In the genomic region with DNA sequence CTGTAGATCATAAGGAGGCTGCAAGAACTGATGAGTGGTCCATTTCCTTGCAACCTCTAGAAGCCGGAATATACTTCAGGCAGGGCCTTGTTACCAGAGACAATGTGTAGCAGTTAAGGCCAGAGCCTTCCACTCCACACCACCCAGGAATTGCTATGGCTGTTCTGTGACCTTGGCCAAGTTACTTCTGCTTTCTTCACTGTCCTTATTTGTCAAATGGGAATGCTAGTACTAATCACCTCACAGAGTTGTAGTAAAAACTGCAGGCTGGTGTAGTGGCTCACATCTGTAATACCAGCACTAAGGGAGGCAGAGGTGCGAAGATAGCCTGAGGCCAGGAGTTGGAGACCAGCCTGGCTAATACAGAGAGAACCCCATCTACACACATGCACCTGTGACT, we compare ENCODE assay signal across 12 cellular contexts. TPM values are rescaled to one million over a fixed set of nuclear protein-coding genes. Genes with fewer than 3 reads are reported as not detected.
DNase-seq lines count a peak whose midpoint lies in the region; ATAC-seq and TF ChIP-seq lines count a peak whose summit lies in the region.
"Had no signal": no experiment of that assay in that cellular context is flagged by ENCODE, and none has a peak within 500 bp of the region (broad histone marks: within the 10 kb centered on the region; RNA-seq: fewer than 3 reads in every experiment).

No MANE protein-coding gene starts in this region.

- peaks cover 51% of the 10 kb centered on the region for H3K4me1 Mint-ChIP-seq in activated naive CD4-positive, alpha-beta T cell treated with anti-CD3 and anti-CD28 coated beads, Interleukin-2, amount 10 ng/mL, durations not matched to agents 7 days and 5 days
- peaks cover 22% of the 10 kb centered on the region for H3K4me1 Mint-ChIP-seq in activated naive CD4-positive, alpha-beta T cell treated with anti-CD3 and anti-CD28 coated beads for 36 hours (ENCODE audit: low read depth)
- peaks cover 9 to 29% (median 24%) of the 10 kb centered on the region in 3 donors for H3K4me1 Mint-ChIP-seq in IgD-negative memory B cell
- H3K4me1 Mint-ChIP-seq in activated T-helper 17 cell treated with anti-CD3 and anti-CD28 coated beads, Interleukin-2, amount 50 U/mL, for 72 hours = peaks cover 5% of the 10 kb centered on the region
- H3K4me1 Mint-ChIP-seq in progenitor cell of endocrine pancreas (ENCODE audit: low read depth) = peaks cover 8% of the 10 kb centered on the region

- CTCF ChIA-PET in activated naive CD4-positive, alpha-beta T cell treated with anti-CD3 and anti-CD28 coated beads, Interleukin-2, amount 10 ng/mL, durations not matched to agents 7 days and 5 days (lab: Charles Lee) = interaction anchor here (0.7 to 5.1 kb wide), 6 partner anchors 7 to 118 kb away, joined by 3 to 146 read pairs (median 6); no protein-coding TSS in a partner anchor
- CTCF ChIA-PET in activated naive CD4-positive, alpha-beta T cell treated with anti-CD3 and anti-CD28 coated beads for 36 hours (lab: Charles Lee) = interaction anchor here (1.3 to 4.7 kb wide), 10 partner anchors 18 to 214 kb away, joined by 3 to 101 read pairs (median 12); a partner anchor contains a TSS

- intact Hi-C loops in activated naive CD4-positive, alpha-beta T cell treated with anti-CD3 and anti-CD28 coated beads for 36 hours (cut with micrococcal nuclease) = no loop called here

- peak overlapping the region; percentile 94 for H3K4me3 Mint-ChIP-seq in activated naive CD4-positive, alpha-beta T cell treated with anti-CD3 and anti-CD28 coated beads, Interleukin-2, amount 10 ng/mL, durations not matched to agents 7 days and 5 days
- no peak overlapping the region for H3K4me3 Mint-ChIP-seq in activated naive CD4-positive, alpha-beta T cell treated with anti-CD3 and anti-CD28 coated beads for 36 hours
- H3K4me3 Mint-ChIP-seq in IgD-negative memory B cell (peak overlapping the region; percentile 96 to 100 (median 96)), progenitor cell of endocrine pancreas (ENCODE audit: low read depth) (no peak overlapping the region)
- H3K4me3 Mint-ChIP-seq in activated T-helper 17 cell treated with anti-CD3 and anti-CD28 coated beads, Interleukin-2, amount 50 U/mL, for 72 hours = peak overlapping the region; percentile 86

- H3K27me3 Mint-ChIP-seq in activated naive CD4-positive, alpha-beta T cell treated with anti-CD3 and anti-CD28 coated beads, Interleukin-2, amount 10 ng/mL, durations not matched to agents 7 days and 5 days = peaks cover 14% of the 10 kb centered on the region
- no peaks in the 10 kb centered on the region for H3K27me3 Mint-ChIP-seq in activated naive CD4-positive, alpha-beta T cell treated with anti-CD3 and anti-CD28 coated beads for 36 hours (ENCODE audit: low read depth)
- H3K27me3 Mint-ChIP-seq in IgD-negative memory B cell (no peaks in the 10 kb centered on the region), progenitor cell of endocrine pancreas (no peaks in the 10 kb centered on the region)
- H3K27me3 Mint-ChIP-seq in activated T-helper 17 cell treated with anti-CD3 and anti-CD28 coated beads, Interleukin-2, amount 50 U/mL, for 72 hours = no peaks in the 10 kb centered on the region

- ATAC-seq in activated T-helper 17 cell treated with anti-CD3 and anti-CD28 coated beads, Interleukin-2, amount 50 U/mL, for 72 hours (replicated peaks) = no peak
- no peak for ATAC-seq in GM19397 (IDR thresholded peaks at IDR 0.05; ENCODE audit: unreplicated experiment)
- ATAC-seq in HG03520 (IDR thresholded peaks at IDR 0.05; ENCODE audit: unreplicated experiment) = no peak
- ATAC-seq: body of pancreas had no signal

- no peak for DNase-seq in activated naive CD4-positive, alpha-beta T cell treated with anti-CD3 and anti-CD28 coated beads, Interleukin-2, amount 10 ng/mL, durations not matched to agents 7 days and 5 days
- DNase-seq in activated naive CD4-positive, alpha-beta T cell treated with anti-CD3 and anti-CD28 coated beads for 36 hours = no peak
- DNase-seq in progenitor cell of endocrine pancreas (ENCODE audit: low spot score, unreplicated experiment) (no peak), AG08396 (ENCODE audit: low spot score) (no peak)
- DNase-seq: body of pancreas, HCEC 1CT, NCI-H1105 treated with DMSO at 0.1 percent for 48 hours, NCI-H446 had no signal

- peaks cover 7% of the 10 kb centered on the region for H3K36me3 Mint-ChIP-seq in activated naive CD4-positive, alpha-beta T cell treated with anti-CD3 and anti-CD28 coated beads, Interleukin-2, amount 10 ng/mL, durations not matched to agents 7 days and 5 days
- no peaks in the 10 kb centered on the region for H3K36me3 Mint-ChIP-seq in activated naive CD4-positive, alpha-beta T cell treated with anti-CD3 and anti-CD28 coated beads for 36 hours (ENCODE audit: low read depth)
- H3K36me3 Mint-ChIP-seq in IgD-negative memory B cell = peaks cover 2% of the 10 kb centered on the region
- no peaks in the 10 kb centered on the region for H3K36me3 Mint-ChIP-seq in activated T-helper 17 cell treated with anti-CD3 and anti-CD28 coated beads, Interleukin-2, amount 50 U/mL, for 72 hours (ENCODE audit: low read depth)
- no peaks in the 10 kb centered on the region for H3K36me3 Mint-ChIP-seq in progenitor cell of endocrine pancreas (ENCODE audit: insufficient read depth)

- H3K9me3 Mint-ChIP-seq in activated naive CD4-positive, alpha-beta T cell treated with anti-CD3 and anti-CD28 coated beads, Interleukin-2, amount 10 ng/mL, durations not matched to agents 7 days and 5 days = peaks cover 2% of the 10 kb centered on the region
- H3K9me3 Mint-ChIP-seq in activated naive CD4-positive, alpha-beta T cell treated with anti-CD3 and anti-CD28 coated beads for 36 hours = no peaks in the 10 kb centered on the region
- H3K9me3 Mint-ChIP-seq in IgD-negative memory B cell = peaks cover 0 to 2% (median 0%) of the 10 kb centered on the region in 3 donors
- no peaks in the 10 kb centered on the region for H3K9me3 Mint-ChIP-seq in activated T-helper 17 cell treated with anti-CD3 and anti-CD28 coated beads, Interleukin-2, amount 50 U/mL, for 72 hours
- no peaks in the 10 kb centered on the region for H3K9me3 Mint-ChIP-seq in progenitor cell of endocrine pancreas (ENCODE audit: low read depth)

- no peak for TF ChIP-seq CTCF in progenitor cell of endocrine pancreas (IDR thresholded peaks at IDR 0.05; ENCODE audit: unreplicated experiment)

- peak overlapping the region; percentile 39 for H3K27ac Mint-ChIP-seq in activated naive CD4-positive, alpha-beta T cell treated with anti-CD3 and anti-CD28 coated beads, Interleukin-2, amount 10 ng/mL, durations not matched to agents 7 days and 5 days
- H3K27ac Mint-ChIP-seq in activated naive CD4-positive, alpha-beta T cell treated with anti-CD3 and anti-CD28 coated beads for 36 hours = no peak overlapping the region
- H3K27ac Mint-ChIP-seq in IgD-negative memory B cell (peak overlapping the region; percentile 52 to 99 (median 95)), progenitor cell of endocrine pancreas (peak overlapping the region; percentile 16)
- peak overlapping the region; percentile 15 for H3K27ac Mint-ChIP-seq in activated T-helper 17 cell treated with anti-CD3 and anti-CD28 coated beads, Interleukin-2, amount 50 U/mL, for 72 hours

RNA-seq across cellular contexts. Expression of a gene that starts 28.7 kb away (rescaled TPM):
- total RNA-seq in activated naive CD4-positive, alpha-beta T cell treated with anti-CD3 and anti-CD28 coated beads for 36 hours = 100 to 1,000 TPM; 124 to 129 TPM
- polyA plus RNA-seq in IgD-negative memory B cell = 172 TPM
- total RNA-seq in activated T-helper 17 cell treated with anti-CD3 and anti-CD28 coated beads, Interleukin-2, amount 50 U/mL, for 72 hours = 100 to 1,000 TPM; 106 to 179 TPM
- 166 and 170 TPM in 2 replicates for total RNA-seq in progenitor cell of endocrine pancreas

RNA-seq across cellular contexts. Expression of a gene that starts 46.6 kb away (rescaled TPM):
- total RNA-seq in activated naive CD4-positive, alpha-beta T cell treated with anti-CD3 and anti-CD28 coated beads for 36 hours = 100 to 1,000 TPM; 222 to 228 TPM
- 162 TPM for polyA plus RNA-seq in IgD-negative memory B cell
- total RNA-seq in activated T-helper 17 cell treated with anti-CD3 and anti-CD28 coated beads, Interleukin-2, amount 50 U/mL, for 72 hours = 100 to 1,000 TPM; 217 to 228 TPM
- total RNA-seq in progenitor cell of endocrine pancreas = 130 and 141 TPM in 2 replicates

Comparison
In these comparisons a context has a peak if more than half of its experiments do, and no peak if none do; other contexts are left out.
1. H3K4me3 Mint-ChIP-seq: peak in activated naive CD4-positive, alpha-beta T cell treated with anti-CD3 and anti-CD28 coated beads, Interleukin-2, amount 10 ng/mL, durations not matched to agents 7 days and 5 days (single experiment), IgD-negative memory B cell (4 of 4) and activated T-helper 17 cell treated with anti-CD3 and anti-CD28 coated beads, Interleukin-2, amount 50 U/mL, for 72 hours (single experiment); none in activated naive CD4-positive, alpha-beta T cell treated with anti-CD3 and anti-CD28 coated beads for 36 hours (single experiment) and progenitor cell of endocrine pancreas (single experiment).